In genomic region chr2:161586517-161587167, GRCh38 we compare ENCODE assay signal across 7 cellular contexts. TPM values are rescaled to one million over a fixed set of nuclear protein-coding genes. Genes with fewer than 3 reads are reported as not detected.
A peak's percentile ranks its signal among the peaks of the same experiment; 100 is the strongest.
DNase-seq lines count a peak whose midpoint lies in the region; TF ChIP-seq lines count a peak whose summit lies in the region.

No MANE protein-coding gene starts in this region.

- H3K4me3 ChIP-seq in GM12864 (ENCODE audit: low read depth, low read length) (no peak overlapping the region), colonic mucosa (no peak overlapping the region)

- no peak overlapping the region for H3K27ac ChIP-seq in colonic mucosa

- intact Hi-C loops in colonic mucosa (cut with DNase I), result loop anchor here (2.0 to 5.0 kb wide), 2 partner anchors 360 to 536 kb away; no protein-coding TSS in a partner anchor

- H3K4me3 Mint-ChIP-seq in HFFc6 (no peak overlapping the region), neural crest cell (no peak overlapping the region)

- H3K4me1 ChIP-seq in colonic mucosa, result no peaks in the 10 kb centered on the region

- H3K36me3 ChIP-seq in colonic mucosa, result no peaks in the 10 kb centered on the region

- H3K9me3 ChIP-seq in colonic mucosa, result no peaks in the 10 kb centered on the region

- H3K36me3 Mint-ChIP-seq in HFFc6 (ENCODE audit: low read depth), result no peaks in the 10 kb centered on the region
- no peaks in the 10 kb centered on the region for H3K36me3 Mint-ChIP-seq in neural crest cell (ENCODE audit: low read depth)

- H3K27me3 ChIP-seq in colonic mucosa, result no peaks in the 10 kb centered on the region

- H3K4me1 Mint-ChIP-seq in HFFc6 (ENCODE audit: low read depth), result no peaks in the 10 kb centered on the region
- H3K4me1 Mint-ChIP-seq in neural crest cell, result no peaks in the 10 kb centered on the region

- TF ChIP-seq CTCF in GM12864 (IDR thresholded peaks at IDR 0.05; ENCODE audit: low read depth, low read length, missing control alignments), result peak; percentile 59
- peak; percentile 85 for TF ChIP-seq CTCF in HFFc6 (IDR thresholded peaks at IDR 0.05)
- peak; percentile 56 for TF ChIP-seq CTCF in colonic mucosa (IDR thresholded peaks at IDR 0.05)
- peak; percentile 85 for TF ChIP-seq CTCF in neural crest cell (conservative IDR thresholded peaks at IDR 0.05)

- H3K9me3 Mint-ChIP-seq in HFFc6, result no peaks in the 10 kb centered on the region
- H3K9me3 Mint-ChIP-seq in neural crest cell, result no peaks in the 10 kb centered on the region

- DNase-seq in GM12864 (ENCODE audit: low read depth) (no peak), HFFc6 (peak; percentile 16), NCI-H524 treated with DMSO at 0.1 percent for 48 hours (lab: John Stamatoyannopoulos, UW) (peak; percentile 35), colonic mucosa (no peak), neural crest cell (ENCODE audit: low read depth, low spot score) (no peak), GF-D8 (lab: John Stamatoyannopoulos, UW) (no peak)
- no peak for DNase-seq in activated CD8-positive, alpha-beta memory T cell treated with anti-CD3 and anti-CD28 coated beads, Interleukin-2, amount 50 U/mL, for 48 hours

- H3K9ac ChIP-seq in colonic mucosa (ENCODE audit: low read depth in 2 of 2, low read length in 2 of 2), result no peak overlapping the region

- H3K27me3 Mint-ChIP-seq in HFFc6 (ENCODE audit: insufficient read depth) (no peaks in the 10 kb centered on the region), neural crest cell (ENCODE audit: low read depth) (peaks cover 27% of the 10 kb centered on the region)

- H3K27ac Mint-ChIP-seq in HFFc6, result no peak overlapping the region
- H3K27ac Mint-ChIP-seq in neural crest cell (ENCODE audit: unreplicated experiment), result no peak overlapping the region

RNA-seq across cellular contexts. Expression of gene SLC4A10, which starts 37.6 kb away (rescaled TPM):
- total RNA-seq in HFFc6 (2021; fragmentation: NEBNext Ultra II Directional; extraction: Animal tissue kit (Norgen Biotek cat#: 25700)), result not detected
- 1 to 10 TPM; 2.5 to 5.8 TPM for total RNA-seq in colonic mucosa
- total RNA-seq in neural crest cell, result not detected in 2 replicates

Comparison
In these comparisons a context has a peak if more than half of its experiments do, and no peak if none do; other contexts are left out.
1. DNase-seq: peak in HFFc6 (single experiment) and NCI-H524 treated with DMSO at 0.1 percent for 48 hours (single experiment); none in GM12864 (single experiment), colonic mucosa (single experiment), neural crest cell (single experiment), activated CD8-positive, alpha-beta memory T cell treated with anti-CD3 and anti-CD28 coated beads, Interleukin-2, amount 50 U/mL, for 48 hours (single experiment) and GF-D8 (single experiment).
2. Peak in every context shown above with its lines, with median percentiles within 50 percentile points of each other: CTCF ChIP-seq.